7 cellular contexts compared by ENCODE assay signal in the genomic region with DNA sequence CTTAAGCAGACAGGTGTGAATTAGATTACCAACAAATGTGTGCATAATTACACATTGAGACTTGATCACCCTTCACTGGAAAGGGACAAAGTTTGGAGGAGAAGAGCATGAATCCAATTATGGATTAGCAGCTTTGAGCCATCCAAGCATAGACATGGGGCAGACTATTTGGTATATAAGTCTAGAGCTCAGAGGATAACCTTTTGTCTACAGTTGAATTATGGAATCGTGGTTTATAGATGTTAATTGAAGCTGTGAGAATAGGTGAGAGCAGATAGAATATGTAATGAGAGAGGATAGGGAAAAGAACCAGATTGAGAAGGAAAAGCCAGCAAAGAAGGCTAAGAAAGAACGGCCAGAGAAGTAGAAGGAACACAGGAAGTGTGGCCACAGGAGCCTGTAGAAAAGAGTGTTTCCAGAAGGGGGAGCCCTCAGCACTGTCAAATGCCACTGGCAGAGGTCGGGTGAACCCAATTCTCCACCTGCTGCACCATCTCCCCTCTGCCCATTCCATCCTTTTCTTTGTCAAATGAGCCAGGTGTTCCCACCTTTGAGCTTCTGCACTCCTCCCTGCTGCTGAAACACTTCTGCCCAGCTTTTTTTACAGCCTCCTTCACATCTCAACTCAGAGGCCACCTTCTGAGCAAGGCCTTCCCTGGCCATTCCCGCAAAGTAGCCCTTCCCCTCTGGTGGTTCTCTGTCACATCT. TPM values are rescaled to one million over a fixed set of nuclear protein-coding genes. Genes with fewer than 3 reads are reported as not detected.
DNase-seq lines count a peak whose midpoint lies in the region; ATAC-seq, FAIRE-seq and TF ChIP-seq lines count a peak whose summit lies in the region.

No MANE protein-coding gene starts in this region.

- WGBS in spleen, 5 donors: 31 to 42% (median 36%) methylated on average over 4 of the region's 4 CpGs

- peak overlapping the region; percentile 50 to 69 for H3K27ac Mint-ChIP-seq in T-cell

- H3K27me3 Mint-ChIP-seq in T-cell: no peaks in the 10 kb centered on the region

- POLR2A ChIA-PET in T-cell (lab: Charles Lee): interaction anchor here (0.6 to 0.7 kb wide), 2 partner anchors 23 to 349 kb away, joined by 3 to 4 read pairs; no protein-coding TSS in a partner anchor

- peaks cover 10 to 13% (median 10%) of the 10 kb centered on the region in 3 donors for H3K4me1 Mint-ChIP-seq in T-cell

- H3K4me3 ChIP-seq in adipocyte (ENCODE audit: low read length) (no peak overlapping the region), spleen (no peak overlapping the region)

- H3K4me3 Mint-ChIP-seq in T-cell: no peak overlapping the region

- no peaks in the 10 kb centered on the region for H3K4me1 ChIP-seq in adipocyte (ENCODE audit: control insufficient read depth, insufficient read depth, low read length)
- H3K4me1 ChIP-seq in spleen: peaks cover 0 to 20% (median 11%) of the 10 kb centered on the region in 6 donors

- peaks cover 39% of the 10 kb centered on the region for H3K36me3 Mint-ChIP-seq in T-cell

- TF ChIP-seq POLR2A in GM12892 (IDR thresholded peaks at IDR 0.05; ENCODE audit: low read depth, low read length) (no peak), spleen (IDR thresholded peaks at IDR 0.05) (no peak)

- CTCF ChIA-PET in T-cell (lab: Charles Lee): interaction anchor here (0.6 to 2.3 kb wide), 16 partner anchors 8 to 214 kb away, joined by 3 to 17 read pairs (median 3); a partner anchor contains a TSS

- intact Hi-C loops in spleen (cut with DNase I; ENCODE audit: low total_unique reads): loop anchor here (10.0 kb wide), 1 partner anchor 86 kb away; a partner anchor contains a TSS

- H3K27me3 ChIP-seq in adipocyte (replicated peaks; ENCODE audit: control insufficient read depth, insufficient read depth, low read length) (no peaks in the 10 kb centered on the region), spleen (replicated peaks in 1 of 7) (no peaks in the 10 kb centered on the region)

- H3K36me3 ChIP-seq in adipocyte (ENCODE audit: control insufficient read depth, insufficient read depth, low read length, severe bottlenecking) (peaks cover 60% of the 10 kb centered on the region), spleen (peaks cover 11 to 76% (median 62%) of the 10 kb centered on the region in 6 donors)

- peak; percentile 11 to 83 (median 68) for TF ChIP-seq CTCF in spleen (IDR thresholded peaks at IDR 0.05 in 8 of 11, conservative IDR thresholded peaks at IDR 0.05 in 3 of 11)

- peak; percentile 74 for FAIRE-seq in GM12892 (lab: Jason Lieb, UNC)

- DNase-seq in GM12892 (ENCODE audit: insufficient read length) (peak; percentile 43), NCI-H1417 (lab: John Stamatoyannopoulos, UW) (peak; percentile 54 to 84 (median 55)), T-cell (peak; percentile 24 to 69 (median 52)), adipocyte (ENCODE audit: low read depth) (peak; percentile 78), hepatic stellate cell (ENCODE audit: low spot score) (peak; percentile 52), spleen (no peak)

- H3K27ac ChIP-seq in spleen: peak overlapping the region in 4 of 8 donors; percentile 27 to 56 (median 44)

- no peaks in the 10 kb centered on the region for H3K9me3 Mint-ChIP-seq in T-cell

- no peaks in the 10 kb centered on the region for H3K9me3 ChIP-seq in adipocyte (ENCODE audit: control insufficient read depth, low read length)
- H3K9me3 ChIP-seq in spleen: no peaks in the 10 kb centered on the region

- ATAC-seq in T-cell (replicated peaks in 1 of 4) (peak; percentile 93 to 98 (median 95)), HG03196 (IDR thresholded peaks at IDR 0.05; ENCODE audit: unreplicated experiment) (no peak)

- H3K9ac ChIP-seq in adipocyte (ENCODE audit: low read length): no peak overlapping the region

RNA-seq across cellular contexts. Expression of a gene that starts 7.3 kb away (rescaled TPM):
- 18.0 TPM for polyA plus RNA-seq in GM12892 (2012; ENCODE audit: missing spikeins)
- total RNA-seq in T-cell (10 to 100 TPM; 14.7 to 25.3 (median 20.5) TPM), spleen (10 to 100 TPM; 21.0 to 39.3 (median 29.6) TPM)
- polyA plus RNA-seq in spleen: 10 to 100 TPM; 31.8 to 34.7 (median 32.5) TPM

RNA-seq across cellular contexts. Expression of a gene that starts 7.4 kb away (rescaled TPM):
- polyA plus RNA-seq in GM12892 (2012; ENCODE audit: missing spikeins): not detected
- not detected for total RNA-seq in T-cell
- total RNA-seq in spleen: not detected
- polyA plus RNA-seq in spleen: 1 to 10 TPM in 1 of 3 donors, under 1 TPM in 2; 0.70 to 1.2 (median 0.89) TPM

RNA-seq across cellular contexts. Expression of a gene that starts 13.4 kb away (rescaled TPM):
- polyA plus RNA-seq in GM12892 (2012; ENCODE audit: missing spikeins): 61.6 TPM
- total RNA-seq in T-cell (1 to 10 TPM in 3 of 5 donors, under 1 TPM in 2; 0.44 to 2.4 (median 1.2) TPM), spleen (10 to 100 TPM in 4 of 7 donors, 1 to 10 TPM in 3; 3.0 to 22.2 (median 12.3) TPM)
- polyA plus RNA-seq in spleen: 10 to 100 TPM; 11.4 to 56.4 (median 19.7) TPM

RNA-seq across cellular contexts. Expression of a gene that starts 28.0 kb away (rescaled TPM):
- polyA plus RNA-seq in GM12892 (2012; ENCODE audit: missing spikeins): not detected
- total RNA-seq in T-cell (1 to 10 TPM in 1 of 5 donors, under 1 TPM in 3, not detected in 1; 0.41 to 1.3 (median 0.70) TPM), spleen (under 1 TPM in 2 of 7 donors, not detected in 5; 0.54 to 0.89 TPM)
- 1 to 10 TPM; 1.4 to 3.4 (median 1.9) TPM for polyA plus RNA-seq in spleen

RNA-seq across cellular contexts. Expression of a gene that starts 34.5 kb away (rescaled TPM):
- polyA plus RNA-seq in GM12892 (2012; ENCODE audit: missing spikeins): 0.81 TPM
- total RNA-seq in T-cell (1 to 10 TPM; 1.1 to 3.5 (median 2.1) TPM), spleen (10 to 100 TPM in 6 of 7 donors, 1 to 10 TPM in 1; 8.8 to 32.4 (median 20.0) TPM)
- polyA plus RNA-seq in spleen: 10 to 100 TPM in 2 of 3 donors, 1 to 10 TPM in 1; 6.3 to 15.8 (median 15.7) TPM
